ENCODE assay signal across 8 cellular contexts in the genomic region with DNA sequence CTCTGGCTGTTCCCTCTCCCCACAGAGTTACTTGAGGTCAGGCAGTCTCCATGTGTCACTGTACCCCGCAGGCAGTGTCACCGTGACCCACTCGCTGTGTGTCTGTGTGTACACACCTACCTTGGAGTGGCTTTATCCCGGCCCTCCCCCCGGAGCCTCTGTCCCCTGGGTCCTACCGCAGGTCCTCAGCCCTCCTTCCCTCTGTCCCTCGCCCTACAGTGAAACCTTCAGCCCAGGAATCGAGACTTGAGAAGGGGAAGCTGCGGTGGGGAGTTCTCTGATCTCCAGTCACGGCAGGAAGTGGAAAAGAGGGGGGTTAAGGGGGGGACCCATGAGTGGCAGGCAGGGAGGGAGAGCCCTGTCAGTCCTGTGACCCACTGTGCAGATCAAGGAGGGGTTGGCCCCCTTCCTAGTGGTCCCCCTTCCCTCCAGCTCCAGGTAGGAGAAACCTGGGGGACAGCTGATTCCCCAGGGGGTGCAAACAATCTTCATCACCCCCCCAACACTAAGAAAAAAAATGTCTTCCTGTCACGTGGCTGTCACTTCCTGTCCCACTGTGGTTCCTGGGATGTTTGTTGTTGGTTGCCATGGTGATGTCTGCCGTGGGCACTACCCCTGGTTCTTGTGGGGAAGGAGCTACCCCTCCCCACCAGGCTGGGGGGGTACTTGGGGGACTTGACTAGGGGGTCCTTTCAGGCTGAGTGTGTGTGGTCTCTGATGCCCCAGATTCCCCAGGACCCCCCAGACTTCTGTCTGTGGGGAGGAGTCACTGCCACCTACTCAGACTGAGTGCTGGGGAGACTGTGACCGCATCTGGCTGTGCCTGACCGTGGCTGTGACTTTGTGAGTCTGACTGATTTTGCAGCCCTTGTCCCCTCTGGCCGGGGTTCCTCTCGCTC. TPM values are rescaled to one million over a fixed set of nuclear protein-coding genes. Genes with fewer than 3 reads are reported as not detected.
DNase-seq lines count a peak whose midpoint lies in the region; FAIRE-seq and TF ChIP-seq lines count a peak whose summit lies in the region.

No MANE protein-coding gene starts in this region.

- H3K9me3 ChIP-seq in ES-I3 (ENCODE audit: control insufficient read depth, insufficient read depth, low read length): no peaks in the 10 kb centered on the region
- no peaks in the 10 kb centered on the region for H3K9me3 ChIP-seq in H1 (ENCODE audit: insufficient read depth in 2 of 2, low read depth in 1 of 2, low read length in 1 of 2)

- H2AK5ac ChIP-seq in H1 (ENCODE audit: low read depth, low read length): peak overlapping the region; percentile 26; the same call in 1 of the 2 replicates

- no peak overlapping the region for H3K56ac ChIP-seq in H1 (replicated peaks; ENCODE audit: insufficient read length, low read depth, low read length)

- POLR2A ChIA-PET in H1 (lab: Charles Lee; ENCODE audit: partially characterized antibody): interaction anchor here (0.9 to 30.6 kb wide), 3 partner anchors 9 to 217 kb away, joined by 3 to 540 read pairs (median 3); a partner anchor contains a TSS

- H2AFZ ChIP-seq in H1 (ENCODE audit: low read length): no peak overlapping the region

- peak; percentile 90 for DNase-seq in H4 (ENCODE audit: low spot score)
- peak; percentile 30 for DNase-seq in NCI-H69 (lab: John Stamatoyannopoulos, UW)
- peak; percentile 77 to 85 for DNase-seq in activated CD8-positive, alpha-beta memory T cell treated with anti-CD3 and anti-CD28 coated beads for 1 hour (ENCODE audit: extremely low read depth in 1 of 2, low read depth in 1 of 2)
- DNase-seq in H1 (ENCODE audit: low read depth in 1 of 2, low spot score in 2 of 2): no peak
- DNase-seq in myocyte (ENCODE audit: low read depth): peak; percentile 75
- DNase-seq in stimulated activated CD8-positive, alpha-beta memory T cell treated with anti-CD3 and anti-CD28 coated beads, Interleukin-7, amount 100 ng/mL, for 4 hours (ENCODE audit: low read depth in 2 of 2): peak; percentile 80 to 83
- DNase-seq in NCI-H1694 (lab: John Stamatoyannopoulos, UW): no peak

- H3K4me1 ChIP-seq in ES-I3 (ENCODE audit: insufficient read depth, low read length) (peaks cover 16% of the 10 kb centered on the region; the same call in 1 of the 2 replicates), H1 (replicated peaks in 1 of 4; ENCODE audit: control insufficient read depth in 3 of 4, insufficient read depth in 4 of 4, low read length in 3 of 4) (peaks cover 0 to 23% (median 16%) of the 10 kb centered on the region in 4 experiments; a peak in 6 of 7 replicates)

- TF ChIP-seq RAD21 in H1 (IDR thresholded peaks at IDR 0.05 in 1 of 2, conservative IDR thresholded peaks at IDR 0.05 in 1 of 2; ENCODE audit: low read depth in 2 of 2, low read length in 2 of 2): no peak

- peaks cover 0 to 27% of the 10 kb centered on the region in 2 experiments; a peak in 2 of 4 replicates for H3K79me2 ChIP-seq in H1 (ENCODE audit: control insufficient read depth in 1 of 2, insufficient read depth in 2 of 2, low read length in 2 of 2)

- H3K27ac ChIP-seq in H1 (ENCODE audit: low read depth, low read length): no peak overlapping the region

- TF ChIP-seq POLR2A in H1 (IDR thresholded peaks at IDR 0.05; ENCODE audit: control extremely low read depth in 1 of 2, low read depth in 2 of 2, low read length in 2 of 2): no peak

- no peak overlapping the region for H3K4me3 ChIP-seq in H1 (ENCODE audit: extremely low read depth in 1 of 4, insufficient read depth in 2 of 4, low read depth in 3 of 4, low read length in 4 of 4)

- TF ChIP-seq EP300 in H1 (IDR thresholded peaks at IDR 0.05; ENCODE audit: borderline replicate concordance in 1 of 2, low read depth in 2 of 2, low read length in 2 of 2): no peak

- H3K18ac ChIP-seq in H1 (ENCODE audit: extremely low read depth, low read length): peak overlapping the region; percentile 48; the same call in 1 of the 2 replicates

- H3K27me3 ChIP-seq in H1 (replicated peaks in 1 of 4; ENCODE audit: control insufficient read depth in 3 of 4, extremely low read depth in 1 of 4, insufficient read depth in 3 of 4, low read length in 3 of 4): peaks cover 0 to 14% (median 6%) of the 10 kb centered on the region in 4 experiments; a peak in 5 of 7 replicates

- H2BK20ac ChIP-seq in H1 (ENCODE audit: low read length): no peak overlapping the region

- CTCF ChIA-PET in H1 (lab: Charles Lee; ENCODE audit: partially characterized antibody): interaction anchor here (0.6 to 39.2 kb wide), 7 partner anchors 11 to 717 kb away, joined by 3 to 1198 read pairs (median 5); a partner anchor contains a TSS

- H4K5ac ChIP-seq in H1 (ENCODE audit: insufficient read length, low read depth, low read length): no peak overlapping the region

- peak overlapping the region; percentile 48; the same call in 1 of the 2 replicates for H4K8ac ChIP-seq in H1 (ENCODE audit: extremely low read depth, insufficient read depth, low read length)

- H2BK120ac ChIP-seq in H1 (replicated peaks; ENCODE audit: low read depth, low read length): no peak overlapping the region

- H3K9ac ChIP-seq in ES-I3 (ENCODE audit: low read depth, low read length): peak overlapping the region; percentile 39; the same call in 1 of the 2 replicates
- no peak overlapping the region for H3K9ac ChIP-seq in H1 (replicated peaks in 1 of 4; ENCODE audit: extremely low read depth in 1 of 4, low read depth in 3 of 4, low read length in 3 of 4)

- H3K23me2 ChIP-seq in H1 (ENCODE audit: low read depth, low read length): peaks cover 11% of the 10 kb centered on the region; the same call in 1 of the 2 replicates

- peaks cover 20 to 34% of the 10 kb centered on the region in 2 experiments for H4K20me1 ChIP-seq in H1 (replicated peaks in 1 of 2; ENCODE audit: control insufficient read depth in 1 of 2, insufficient read depth in 2 of 2, low read length in 2 of 2)

- no peaks in the 10 kb centered on the region for H3K36me3 ChIP-seq in ES-I3 (ENCODE audit: insufficient read depth, low read length)
- no peaks in the 10 kb centered on the region for H3K36me3 ChIP-seq in H1 (ENCODE audit: control insufficient read depth in 2 of 4, insufficient read depth in 4 of 4, low read length in 3 of 4)

- no peak overlapping the region for H3K14ac ChIP-seq in H1 (ENCODE audit: insufficient read length)

- TF ChIP-seq CTCF in H1 (IDR thresholded peaks at IDR 0.05; ENCODE audit: control extremely low read depth in 1 of 3, insufficient read depth in 1 of 3, low read depth in 1 of 3, low read length in 3 of 3): no peak

- FAIRE-seq in H1 (lab: Jason Lieb, UNC): no peak

- no peak overlapping the region for H3K23ac ChIP-seq in H1 (ENCODE audit: insufficient read length)

- peaks cover 19% of the 10 kb centered on the region for H3K79me1 ChIP-seq in H1 (ENCODE audit: low read depth, low read length)

- no peak overlapping the region for H4K91ac ChIP-seq in H1 (replicated peaks; ENCODE audit: insufficient read length, low read length)

- 0 out of 2 replicates have a peak overlapping the region, but pooled peaks have one; percentile 40 for H2BK15ac ChIP-seq in H1 (ENCODE audit: low read length)

- no peak overlapping the region for H3K4ac ChIP-seq in H1 (replicated peaks; ENCODE audit: insufficient read length, low read depth, low read length)

- peak overlapping the region; percentile 24; the same call in 1 of the 2 replicates for H2BK5ac ChIP-seq in H1 (ENCODE audit: low read depth, low read length)

- 81% methylated on average over 16 of the region's 16 CpGs; no CpG with 5 or more reads in 1 of the 2 experiments for whole genome bisulfite sequencing in H1 (ENCODE audit: extremely low coverage in 1 of 2, insufficient coverage in 1 of 2, insufficient read length in 1 of 2, insufficient replicate concordance in 2 of 2, low coverage in 1 of 2, low lambda C conversion rate in 2 of 2, missing lambda C conversion rate in 1 of 2), 2 experiments

- peak overlapping the region; percentile 50; the same call in 1 of the 2 replicates for H2BK12ac ChIP-seq in H1 (ENCODE audit: low read depth, low read length)

- H3K4me2 ChIP-seq in H1 (ENCODE audit: insufficient read depth in 1 of 2, low read depth in 2 of 2, low read length in 2 of 2): peak overlapping the region in 1 of 2 experiments; percentile 19; a peak in 1 of 4 replicates

RNA-seq across cellular contexts. Expression of a gene that starts 13.7 kb away (rescaled TPM):
- total RNA-seq in H4 (2014; rRNA removed; shearing (Covaris generic)): 17.7 and 19.7 TPM in 2 replicates
- total RNA-seq in H1 (2021; fragmentation: NEBNext Ultra II Directional; extraction: Animal tissue kit (Norgen Biotek cat#: 25700)): 13.4 and 16.5 TPM in 2 replicates
- 4.4 and 7.8 TPM in 2 replicates for polyA plus RNA-seq in H1 (2011; rRNA removed)
- polyA plus RNA-seq in H1 (2011; cell fraction: cytosol; rRNA removed): 2.5 TPM
- polyA plus RNA-seq in H1 (2011; cell fraction: nucleus; rRNA removed): 6.9 TPM
- polyA plus RNA-seq in H1 (2012, experiment 1 of 2): 12.6 to 17.5 TPM (median 16.0 TPM) in 4 replicates
- 13.9 TPM for polyA plus RNA-seq in H1 (2012, experiment 2 of 2)
- polyA plus RNA-seq in H1 (2013, experiment 1 of 2): 11.2 TPM
- polyA plus RNA-seq in H1 (2013, experiment 2 of 2): 11.1 TPM
- polyA minus RNA-seq in H1 (2011; rRNA and poly(A)+ RNA removed): 2.9 and 6.4 TPM in 2 replicates
- polyA minus RNA-seq in H1 (2011; cell fraction: cytosol; rRNA and poly(A)+ RNA removed): 8.4 TPM
- 6.2 TPM for polyA minus RNA-seq in H1 (2011; cell fraction: nucleus; rRNA and poly(A)+ RNA removed)
- 37.2 and 39.2 TPM in 2 replicates for total RNA-seq in myocyte
- 72.7 TPM for polyA plus RNA-seq in myocyte (2012)

RNA-seq across cellular contexts. Expression of a gene that starts 35.0 kb away (rescaled TPM):
- 48.0 and 62.5 TPM in 2 replicates for total RNA-seq in H4 (2014; rRNA removed; shearing (Covaris generic))
- 139 and 140 TPM in 2 replicates for total RNA-seq in H1 (2021; fragmentation: NEBNext Ultra II Directional; extraction: Animal tissue kit (Norgen Biotek cat#: 25700))
- 38.0 and 50.5 TPM in 2 replicates for polyA plus RNA-seq in H1 (2011; rRNA removed)
- 62.0 TPM for polyA plus RNA-seq in H1 (2011; cell fraction: cytosol; rRNA removed)
- polyA plus RNA-seq in H1 (2011; cell fraction: nucleus; rRNA removed): 32.6 TPM
- polyA plus RNA-seq in H1 (2012, experiment 1 of 2): 66.3 to 99.0 TPM (median 74.5 TPM) in 4 replicates
- 10.6 TPM for polyA plus RNA-seq in H1 (2012, experiment 2 of 2)
- polyA plus RNA-seq in H1 (2013, experiment 1 of 2): 87.2 TPM
- polyA plus RNA-seq in H1 (2013, experiment 2 of 2): 90.5 TPM
- 51.3 and 81.1 TPM in 2 replicates for polyA minus RNA-seq in H1 (2011; rRNA and poly(A)+ RNA removed)
- 38.5 TPM for polyA minus RNA-seq in H1 (2011; cell fraction: cytosol; rRNA and poly(A)+ RNA removed)
- 58.3 TPM for polyA minus RNA-seq in H1 (2011; cell fraction: nucleus; rRNA and poly(A)+ RNA removed)
- total RNA-seq in myocyte: 2.6 and 3.8 TPM in 2 replicates
- polyA plus RNA-seq in myocyte (2012): 2.9 TPM

RNA-seq across cellular contexts. Expression of a gene that starts 41.9 kb away (rescaled TPM):
- total RNA-seq in H4 (2014; rRNA removed; shearing (Covaris generic)): not detected in 2 replicates
- total RNA-seq in H1 (2021; fragmentation: NEBNext Ultra II Directional; extraction: Animal tissue kit (Norgen Biotek cat#: 25700)): 1.4 and 1.9 TPM in 2 replicates
- polyA plus RNA-seq in H1 (2011; rRNA removed): 0.53 and 0.58 TPM in 2 replicates
- 0.66 TPM for polyA plus RNA-seq in H1 (2011; cell fraction: cytosol; rRNA removed)
- 0.90 TPM for polyA plus RNA-seq in H1 (2011; cell fraction: nucleus; rRNA removed)
- 0.25 TPM in 1 of 4 replicates, not detected in the others for polyA plus RNA-seq in H1 (2012, experiment 1 of 2)
- not detected for polyA plus RNA-seq in H1 (2012, experiment 2 of 2)
- polyA plus RNA-seq in H1 (2013, experiment 1 of 2): 0.43 TPM
- 0.29 TPM for polyA plus RNA-seq in H1 (2013, experiment 2 of 2)
- not detected in 2 replicates for polyA minus RNA-seq in H1 (2011; rRNA and poly(A)+ RNA removed)
- polyA minus RNA-seq in H1 (2011; cell fraction: cytosol; rRNA and poly(A)+ RNA removed): 3.2 TPM
- polyA minus RNA-seq in H1 (2011; cell fraction: nucleus; rRNA and poly(A)+ RNA removed): 1.3 TPM
- total RNA-seq in myocyte: not detected in 2 replicates
- 0.90 TPM for polyA plus RNA-seq in myocyte (2012)

Comparison
In these comparisons a context has a peak if more than half of its experiments do, and no peak if none do; other contexts are left out.
1. DNase-seq: peak in H4 (single experiment), NCI-H69 (single experiment), activated CD8-positive, alpha-beta memory T cell treated with anti-CD3 and anti-CD28 coated beads for 1 hour (2 of 2), myocyte (single experiment) and stimulated activated CD8-positive, alpha-beta memory T cell treated with anti-CD3 and anti-CD28 coated beads, Interleukin-7, amount 100 ng/mL, for 4 hours (2 of 2); none in H1 (0 of 2) and NCI-H1694 (single experiment).
2. RNA of a gene that starts 35.0 kb away (total RNA-seq): 139 to 140 TPM in H1 and 48.0 to 62.5 TPM in H4; 2.6 to 3.8 TPM in myocyte; every median in the first group is over 10 times any median in the second.